21 cellular contexts compared by ENCODE assay signal in genomic region chr21:46581780-46582307, GRCh38. TPM values are rescaled to one million over a fixed set of nuclear protein-coding genes. Genes with fewer than 3 reads are reported as not detected.
"Had no signal": no experiment of that assay in that cellular context is flagged by ENCODE, and none has a peak within 500 bp of the region (broad histone marks: within the 10 kb centered on the region; RNA-seq: fewer than 3 reads in every experiment).

No MANE protein-coding gene starts in this region.

- DNase-seq: Karpas-422, KG1, MG63, NCI-H1092, NCI-H1105 treated with DMSO at 0.1 percent for 48 hours, NCI-H1417 treated with DMSO at 0.1 percent for 48 hours, NCI-H146, NCI-H1694 treated with DMSO at 0.1 percent for 48 hours, NCI-H1930, NCI-H2081, NCI-H2107, NCI-H2227 treated with DMSO at 0.1 percent for 48 hours, NCI-H446, NCI-H510A, NCI-H524 treated with DMSO at 0.1 percent for 48 hours, NCI-H69, NCI-H774, Right ventricle myocardium superior, RPMI8226, SIG-M5 had no signal

RNA-seq across cellular contexts. Expression of gene S100B, which starts 23.0 kb away (rescaled TPM):
- total RNA-seq: SJSA1 had no signal
